Comparison of ENCODE assay signal across 1 cellular context in the genomic region with DNA sequence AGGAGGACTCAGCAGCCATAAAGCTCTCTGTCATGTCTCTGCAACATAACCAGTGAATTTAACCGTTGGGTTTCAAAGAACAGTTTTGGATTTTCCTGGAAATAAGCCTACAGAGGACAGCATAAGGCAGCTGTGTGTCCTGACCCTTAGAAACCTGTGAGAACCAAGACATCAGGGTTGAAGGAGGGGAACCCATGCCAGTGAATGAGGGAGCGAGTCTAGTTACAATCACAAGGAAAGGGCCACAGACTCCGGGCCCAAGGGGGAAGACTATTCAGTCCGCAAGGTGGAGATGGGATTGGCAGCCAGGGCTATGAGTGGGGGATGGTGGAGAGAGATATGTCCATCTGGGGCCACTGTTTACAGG.
TF ChIP-seq lines count a peak whose summit lies in the region.

No MANE protein-coding gene starts in this region.

TF ChIP-seq in WTC11, 78 proteins besides CTCF, POLR2A, EP300 and RAD21 (continued from another document):
- TF ChIP-seq ZNF138 (CRISPR knock-in tag; conservative IDR thresholded peaks at IDR 0.05) (no peak), GRHL2 (CRISPR knock-in tag; IDR thresholded peaks at IDR 0.05; ENCODE audit: insufficient replicate concordance, severe bottlenecking) (no peak), ZNF423 (CRISPR knock-in tag; IDR thresholded peaks at IDR 0.05) (no peak)
- TF ChIP-seq, protein P1, sequence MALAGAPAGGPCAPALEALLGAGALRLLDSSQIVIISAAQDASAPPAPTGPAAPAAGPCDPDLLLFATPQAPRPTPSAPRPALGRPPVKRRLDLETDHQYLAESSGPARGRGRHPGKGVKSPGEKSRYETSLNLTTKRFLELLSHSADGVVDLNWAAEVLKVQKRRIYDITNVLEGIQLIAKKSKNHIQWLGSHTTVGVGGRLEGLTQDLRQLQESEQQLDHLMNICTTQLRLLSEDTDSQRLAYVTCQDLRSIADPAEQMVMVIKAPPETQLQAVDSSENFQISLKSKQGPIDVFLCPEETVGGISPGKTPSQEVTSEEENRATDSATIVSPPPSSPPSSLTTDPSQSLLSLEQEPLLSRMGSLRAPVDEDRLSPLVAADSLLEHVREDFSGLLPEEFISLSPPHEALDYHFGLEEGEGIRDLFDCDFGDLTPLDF (CRISPR knock-in tag; IDR thresholded peaks at IDR 0.05) = no peak
- TF ChIP-seq, protein P2, sequence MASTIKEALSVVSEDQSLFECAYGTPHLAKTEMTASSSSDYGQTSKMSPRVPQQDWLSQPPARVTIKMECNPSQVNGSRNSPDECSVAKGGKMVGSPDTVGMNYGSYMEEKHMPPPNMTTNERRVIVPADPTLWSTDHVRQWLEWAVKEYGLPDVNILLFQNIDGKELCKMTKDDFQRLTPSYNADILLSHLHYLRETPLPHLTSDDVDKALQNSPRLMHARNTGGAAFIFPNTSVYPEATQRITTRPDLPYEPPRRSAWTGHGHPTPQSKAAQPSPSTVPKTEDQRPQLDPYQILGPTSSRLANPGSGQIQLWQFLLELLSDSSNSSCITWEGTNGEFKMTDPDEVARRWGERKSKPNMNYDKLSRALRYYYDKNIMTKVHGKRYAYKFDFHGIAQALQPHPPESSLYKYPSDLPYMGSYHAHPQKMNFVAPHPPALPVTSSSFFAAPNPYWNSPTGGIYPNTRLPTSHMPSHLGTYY (CRISPR knock-in tag; IDR thresholded peaks at IDR 0.05) = no peak
- TF ChIP-seq, protein P3, sequence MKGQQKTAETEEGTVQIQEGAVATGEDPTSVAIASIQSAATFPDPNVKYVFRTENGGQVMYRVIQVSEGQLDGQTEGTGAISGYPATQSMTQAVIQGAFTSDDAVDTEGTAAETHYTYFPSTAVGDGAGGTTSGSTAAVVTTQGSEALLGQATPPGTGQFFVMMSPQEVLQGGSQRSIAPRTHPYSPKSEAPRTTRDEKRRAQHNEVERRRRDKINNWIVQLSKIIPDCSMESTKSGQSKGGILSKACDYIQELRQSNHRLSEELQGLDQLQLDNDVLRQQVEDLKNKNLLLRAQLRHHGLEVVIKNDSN (CRISPR knock-in tag; IDR thresholded peaks at IDR 0.05) = no peak
- TF ChIP-seq, protein P4, sequence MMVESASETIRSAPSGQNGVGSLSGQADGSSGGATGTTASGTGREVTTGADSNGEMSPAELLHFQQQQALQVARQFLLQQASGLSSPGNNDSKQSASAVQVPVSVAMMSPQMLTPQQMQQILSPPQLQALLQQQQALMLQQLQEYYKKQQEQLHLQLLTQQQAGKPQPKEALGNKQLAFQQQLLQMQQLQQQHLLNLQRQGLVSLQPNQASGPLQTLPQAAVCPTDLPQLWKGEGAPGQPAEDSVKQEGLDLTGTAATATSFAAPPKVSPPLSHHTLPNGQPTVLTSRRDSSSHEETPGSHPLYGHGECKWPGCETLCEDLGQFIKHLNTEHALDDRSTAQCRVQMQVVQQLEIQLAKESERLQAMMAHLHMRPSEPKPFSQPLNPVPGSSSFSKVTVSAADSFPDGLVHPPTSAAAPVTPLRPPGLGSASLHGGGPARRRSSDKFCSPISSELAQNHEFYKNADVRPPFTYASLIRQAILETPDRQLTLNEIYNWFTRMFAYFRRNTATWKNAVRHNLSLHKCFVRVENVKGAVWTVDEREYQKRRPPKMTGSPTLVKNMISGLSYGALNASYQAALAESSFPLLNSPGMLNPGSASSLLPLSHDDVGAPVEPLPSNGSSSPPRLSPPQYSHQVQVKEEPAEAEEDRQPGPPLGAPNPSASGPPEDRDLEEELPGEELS (CRISPR knock-in tag; IDR thresholded peaks at IDR 0.05) = no peak
- TF ChIP-seq, protein P5, sequence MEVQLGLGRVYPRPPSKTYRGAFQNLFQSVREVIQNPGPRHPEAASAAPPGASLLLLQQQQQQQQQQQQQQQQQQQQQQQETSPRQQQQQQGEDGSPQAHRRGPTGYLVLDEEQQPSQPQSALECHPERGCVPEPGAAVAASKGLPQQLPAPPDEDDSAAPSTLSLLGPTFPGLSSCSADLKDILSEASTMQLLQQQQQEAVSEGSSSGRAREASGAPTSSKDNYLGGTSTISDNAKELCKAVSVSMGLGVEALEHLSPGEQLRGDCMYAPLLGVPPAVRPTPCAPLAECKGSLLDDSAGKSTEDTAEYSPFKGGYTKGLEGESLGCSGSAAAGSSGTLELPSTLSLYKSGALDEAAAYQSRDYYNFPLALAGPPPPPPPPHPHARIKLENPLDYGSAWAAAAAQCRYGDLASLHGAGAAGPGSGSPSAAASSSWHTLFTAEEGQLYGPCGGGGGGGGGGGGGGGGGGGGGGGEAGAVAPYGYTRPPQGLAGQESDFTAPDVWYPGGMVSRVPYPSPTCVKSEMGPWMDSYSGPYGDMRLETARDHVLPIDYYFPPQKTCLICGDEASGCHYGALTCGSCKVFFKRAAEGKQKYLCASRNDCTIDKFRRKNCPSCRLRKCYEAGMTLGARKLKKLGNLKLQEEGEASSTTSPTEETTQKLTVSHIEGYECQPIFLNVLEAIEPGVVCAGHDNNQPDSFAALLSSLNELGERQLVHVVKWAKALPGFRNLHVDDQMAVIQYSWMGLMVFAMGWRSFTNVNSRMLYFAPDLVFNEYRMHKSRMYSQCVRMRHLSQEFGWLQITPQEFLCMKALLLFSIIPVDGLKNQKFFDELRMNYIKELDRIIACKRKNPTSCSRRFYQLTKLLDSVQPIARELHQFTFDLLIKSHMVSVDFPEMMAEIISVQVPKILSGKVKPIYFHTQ (CRISPR knock-in tag; IDR thresholded peaks at IDR 0.05) = no peak
- TF ChIP-seq, protein P6, sequence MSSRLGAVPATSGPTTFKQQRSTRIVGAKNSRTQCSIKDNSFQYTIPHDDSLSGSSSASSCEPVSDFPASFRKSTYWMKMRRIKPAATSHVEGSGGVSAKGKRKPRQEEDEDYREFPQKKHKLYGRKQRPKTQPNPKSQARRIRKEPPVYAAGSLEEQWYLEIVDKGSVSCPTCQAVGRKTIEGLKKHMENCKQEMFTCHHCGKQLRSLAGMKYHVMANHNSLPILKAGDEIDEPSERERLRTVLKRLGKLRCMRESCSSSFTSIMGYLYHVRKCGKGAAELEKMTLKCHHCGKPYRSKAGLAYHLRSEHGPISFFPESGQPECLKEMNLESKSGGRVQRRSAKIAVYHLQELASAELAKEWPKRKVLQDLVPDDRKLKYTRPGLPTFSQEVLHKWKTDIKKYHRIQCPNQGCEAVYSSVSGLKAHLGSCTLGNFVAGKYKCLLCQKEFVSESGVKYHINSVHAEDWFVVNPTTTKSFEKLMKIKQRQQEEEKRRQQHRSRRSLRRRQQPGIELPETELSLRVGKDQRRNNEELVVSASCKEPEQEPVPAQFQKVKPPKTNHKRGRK (CRISPR knock-in tag; IDR thresholded peaks at IDR 0.05; ENCODE audit: borderline replicate concordance) = no peak
